Comparison of ENCODE assay signal across 9 cellular contexts in genomic region chr3:36124118-36124796, GRCh38.
A peak's percentile ranks its signal among the peaks of the same experiment; 100 is the strongest.
DNase-seq lines count a peak whose midpoint lies in the region; ATAC-seq, FAIRE-seq and TF ChIP-seq lines count a peak whose summit lies in the region.
"Had no signal": no experiment of that assay in that cellular context is flagged by ENCODE, and none has a peak within 500 bp of the region (broad histone marks: within the 10 kb centered on the region; RNA-seq: fewer than 3 reads in every experiment).

No MANE protein-coding gene starts in this region.

- H4K5ac ChIP-seq in H1 (ENCODE audit: insufficient read length, low read depth, low read length), result no peak overlapping the region

- H2AFZ ChIP-seq in H1 (ENCODE audit: low read length), result peak overlapping the region; percentile 35; the same call in 1 of the 2 replicates

- no peak overlapping the region for H2AK5ac ChIP-seq in H1 (ENCODE audit: low read depth, low read length)

- H2BK20ac ChIP-seq in H1 (ENCODE audit: low read length), result no peak overlapping the region

- peak; percentile 67 to 87 (median 83) for TF ChIP-seq CTCF in H1 (IDR thresholded peaks at IDR 0.05; ENCODE audit: control extremely low read depth in 1 of 3, insufficient read depth in 1 of 3, low read depth in 1 of 3, low read length in 3 of 3)
- no peak for TF ChIP-seq CTCF in colonic mucosa (IDR thresholded peaks at IDR 0.05)

- 44% methylated on average over 2 of the region's 2 CpGs; no CpG with 5 or more reads in 1 of the 2 experiments for WGBS in H1 (ENCODE audit: extremely low coverage in 1 of 2, insufficient coverage in 1 of 2, insufficient read length in 1 of 2, insufficient replicate concordance in 2 of 2, low coverage in 1 of 2, low lambda C conversion rate in 2 of 2, missing lambda C conversion rate in 1 of 2), 2 experiments

- H4K8ac ChIP-seq in H1 (ENCODE audit: extremely low read depth, insufficient read depth, low read length), result no peak overlapping the region

- H3K27ac ChIP-seq in H1 (ENCODE audit: low read depth, low read length) (no peak overlapping the region), colonic mucosa (no peak overlapping the region)

- TF ChIP-seq RAD21 in H1 (IDR thresholded peaks at IDR 0.05 in 1 of 2, conservative IDR thresholded peaks at IDR 0.05 in 1 of 2; ENCODE audit: low read depth in 2 of 2, low read length in 2 of 2), result peak; percentile 98 to 99

- H3K9me3 ChIP-seq in H1 (ENCODE audit: insufficient read depth in 2 of 2, low read depth in 1 of 2, low read length in 1 of 2) (no peaks in the 10 kb centered on the region), colonic mucosa (no peaks in the 10 kb centered on the region)

- H3K4ac ChIP-seq in H1 (replicated peaks; ENCODE audit: insufficient read length, low read depth, low read length), result no peak overlapping the region

- POLR2A ChIA-PET in H1 (lab: Charles Lee; ENCODE audit: partially characterized antibody), result no interaction called here

- no peak overlapping the region for H2BK120ac ChIP-seq in H1 (replicated peaks; ENCODE audit: low read depth, low read length)

- H3K4me1 ChIP-seq in H1 (replicated peaks in 1 of 4; ENCODE audit: control insufficient read depth in 3 of 4, insufficient read depth in 4 of 4, low read length in 3 of 4), result no peaks in the 10 kb centered on the region; a peak in 1 of 7 replicates
- H3K4me1 ChIP-seq in colonic mucosa, result no peaks in the 10 kb centered on the region

- DNase-seq in GM04503 (ENCODE audit: low read depth) (peak; percentile 23), NCI-H460 (ENCODE audit: extremely low read depth, low read depth) (peak; percentile 54), H1 (ENCODE audit: low read depth in 1 of 2, low spot score in 2 of 2) (peak; percentile 41 to 63), non-pigmented ciliary epithelial cell (ENCODE audit: low read depth) (peak; percentile 20), NOMO-1 (lab: John Stamatoyannopoulos, UW; ENCODE audit: unreplicated experiment in 2 of 2) (no peak), colonic mucosa (no peak)

- TF ChIP-seq POLR2A in H1 (IDR thresholded peaks at IDR 0.05; ENCODE audit: control extremely low read depth in 1 of 2, low read depth in 2 of 2, low read length in 2 of 2), result no peak

- H2BK15ac ChIP-seq in H1 (ENCODE audit: low read length), result no peak overlapping the region

- no peak overlapping the region for H3K23ac ChIP-seq in H1 (ENCODE audit: insufficient read length)

- intact Hi-C loops in colonic mucosa (cut with DNase I), result no loop called here

- TF ChIP-seq EP300 in H1 (IDR thresholded peaks at IDR 0.05; ENCODE audit: borderline replicate concordance in 1 of 2, low read depth in 2 of 2, low read length in 2 of 2), result no peak

- H3K36me3 ChIP-seq in H1 (ENCODE audit: control insufficient read depth in 2 of 4, insufficient read depth in 4 of 4, low read length in 3 of 4), result no peaks in the 10 kb centered on the region
- no peaks in the 10 kb centered on the region for H3K36me3 ChIP-seq in colonic mucosa

- H3K4me3 ChIP-seq in H1 (ENCODE audit: extremely low read depth in 1 of 4, insufficient read depth in 2 of 4, low read depth in 3 of 4, low read length in 4 of 4) (no peak overlapping the region), colonic mucosa (no peak overlapping the region)

- ATAC-seq in esophagus mucosa (no peak), HG03025 (IDR thresholded peaks at IDR 0.05; ENCODE audit: low FRiP score, unreplicated experiment) (no peak)
- ATAC-seq: stimulated activated effector memory CD8-positive, alpha-beta T cell treated with anti-CD3 and anti-CD28 coated beads, Interleukin-12 subunit alpha, Interleukin-12 subunit beta, amount 100 ng/mL, for 72 hours had no signal

- peak; percentile 88 for FAIRE-seq in H1 (lab: Jason Lieb, UNC)

- H3K23me2 ChIP-seq in H1 (ENCODE audit: low read depth, low read length), result no peaks in the 10 kb centered on the region

- H3K4me2 ChIP-seq in H1 (ENCODE audit: insufficient read depth in 1 of 2, low read depth in 2 of 2, low read length in 2 of 2), result no peak overlapping the region

- no peaks in the 10 kb centered on the region for H4K20me1 ChIP-seq in H1 (replicated peaks in 1 of 2; ENCODE audit: control insufficient read depth in 1 of 2, insufficient read depth in 2 of 2, low read length in 2 of 2)

- H3K79me1 ChIP-seq in H1 (ENCODE audit: low read depth, low read length), result no peaks in the 10 kb centered on the region

- H3K14ac ChIP-seq in H1 (ENCODE audit: insufficient read length), result no peak overlapping the region

- H4K91ac ChIP-seq in H1 (replicated peaks; ENCODE audit: insufficient read length, low read length), result no peak overlapping the region

- H2BK12ac ChIP-seq in H1 (ENCODE audit: low read depth, low read length), result no peak overlapping the region

- H3K56ac ChIP-seq in H1 (replicated peaks; ENCODE audit: insufficient read length, low read depth, low read length), result no peak overlapping the region

- H3K9ac ChIP-seq in H1 (replicated peaks in 1 of 4; ENCODE audit: extremely low read depth in 1 of 4, low read depth in 3 of 4, low read length in 3 of 4), result no peak overlapping the region
- H3K9ac ChIP-seq in colonic mucosa (ENCODE audit: low read depth in 2 of 2, low read length in 2 of 2), result no peak overlapping the region

- no peak overlapping the region for H2BK5ac ChIP-seq in H1 (ENCODE audit: low read depth, low read length)

- no peak overlapping the region; the same call in 1 of the 2 replicates for H3K18ac ChIP-seq in H1 (ENCODE audit: extremely low read depth, low read length)

- CTCF ChIA-PET in H1 (lab: Charles Lee; ENCODE audit: partially characterized antibody), result interaction anchor here (0.6 to 3.8 kb wide), 49 partner anchors 11 to 980 kb away, joined by 3 to 21 read pairs (median 4); no protein-coding TSS in a partner anchor

- H3K27me3 ChIP-seq in H1 (replicated peaks in 1 of 4; ENCODE audit: control insufficient read depth in 3 of 4, extremely low read depth in 1 of 4, insufficient read depth in 3 of 4, low read length in 3 of 4), result no peaks in the 10 kb centered on the region
- no peaks in the 10 kb centered on the region for H3K27me3 ChIP-seq in colonic mucosa

- H3K79me2 ChIP-seq in H1 (ENCODE audit: control insufficient read depth in 1 of 2, insufficient read depth in 2 of 2, low read length in 2 of 2), result no peaks in the 10 kb centered on the region

TF ChIP-seq in H1, 55 proteins besides CTCF, POLR2A, EP300 and RAD21:
- TF ChIP-seq SIN3A (conservative IDR thresholded peaks at IDR 0.05 in 1 of 2, IDR thresholded peaks at IDR 0.05 in 1 of 2; ENCODE audit: low read depth in 1 of 2, low read length in 2 of 2) (no peak), ASH2L (IDR thresholded peaks at IDR 0.05; ENCODE audit: low read length) (no peak), ZNF274 (IDR thresholded peaks at IDR 0.05; ENCODE audit: borderline replicate concordance, extremely low read depth, low read length) (no peak), JUN (IDR thresholded peaks at IDR 0.05; ENCODE audit: low read depth, low read length) (no peak), ATF2 (IDR thresholded peaks at IDR 0.05; ENCODE audit: low read length) (no peak)

Comparison
In these comparisons a context has a peak if more than half of its experiments do, and no peak if none do; other contexts are left out.
1. DNase-seq: peak in GM04503 (single experiment), NCI-H460 (single experiment), H1 (2 of 2) and non-pigmented ciliary epithelial cell (single experiment); none in NOMO-1 (0 of 2) and colonic mucosa (single experiment).